ENCODE assay signal across 9 cellular contexts in genomic region chr18:26574958-26575864, GRCh38. TPM values are rescaled to one million over a fixed set of nuclear protein-coding genes. Genes with fewer than 3 reads are reported as not detected.
DNase-seq lines count a peak whose midpoint lies in the region; ATAC-seq, FAIRE-seq and TF ChIP-seq lines count a peak whose summit lies in the region.
"Had no signal": no experiment of that assay in that cellular context is flagged by ENCODE, and none has a peak within 500 bp of the region (broad histone marks: within the 10 kb centered on the region; RNA-seq: fewer than 3 reads in every experiment).

No MANE protein-coding gene starts in this region.

- TF ChIP-seq CTCF in astrocyte (IDR thresholded peaks at IDR 0.05; ENCODE audit: insufficient read depth, low read depth, low read length) = no peak

- peaks cover 2% of the 10 kb centered on the region for H3K9me3 Mint-ChIP-seq in astrocyte (ENCODE audit: unreplicated experiment)

- H3K27me3 Mint-ChIP-seq in astrocyte (ENCODE audit: low read depth, unreplicated experiment) = peaks cover 1% of the 10 kb centered on the region

- no peaks in the 10 kb centered on the region for H4K20me1 ChIP-seq in astrocyte (ENCODE audit: insufficient read depth, low read length)

- peaks cover 10% of the 10 kb centered on the region for H3K4me1 Mint-ChIP-seq in astrocyte (ENCODE audit: low read depth, unreplicated experiment)

- H3K4me2 ChIP-seq in astrocyte (ENCODE audit: low read length) = peak overlapping the region; percentile 92

- H3K4me3 ChIP-seq in astrocyte (ENCODE audit: insufficient read depth, low read depth, low read length) (peak overlapping the region; percentile 59), skeletal muscle cell (ENCODE audit: low read depth, low read length) (peak overlapping the region; percentile 55)

- peak; percentile 74 for DNase-seq in EH (ENCODE audit: low read depth)
- DNase-seq in LHCN-M2 (ENCODE audit: low read depth) = peak; percentile 17
- peak; percentile 71 for DNase-seq in astrocyte (ENCODE audit: low read depth)
- peak; percentile 23 for DNase-seq in iPS DF 19.7 (ENCODE audit: low read depth, low spot score)
- peak; percentile 43 for DNase-seq in skeletal muscle cell (ENCODE audit: low read depth)
- no peak for DNase-seq in NCI-H774 (lab: John Stamatoyannopoulos, UW)

- peaks cover 11% of the 10 kb centered on the region for H3K4me1 ChIP-seq in astrocyte (ENCODE audit: insufficient read depth, low read length)

- H3K27ac Mint-ChIP-seq in astrocyte (ENCODE audit: unreplicated experiment) = peak overlapping the region; percentile 89

- ATAC-seq in HG03442 (IDR thresholded peaks at IDR 0.05; ENCODE audit: unreplicated experiment) = no peak
- no peak for ATAC-seq in HG03457 (IDR thresholded peaks at IDR 0.05; ENCODE audit: unreplicated experiment)

- H3K9me3 ChIP-seq in astrocyte (ENCODE audit: insufficient read depth, low read depth, low read length) = no peaks in the 10 kb centered on the region

- no peaks in the 10 kb centered on the region for H3K36me3 ChIP-seq in astrocyte (ENCODE audit: insufficient read depth, low read length)

- H3K9ac ChIP-seq in astrocyte (ENCODE audit: low read length) = peak overlapping the region; percentile 68

- no peak overlapping the region for H3K27ac ChIP-seq in astrocyte (ENCODE audit: low read depth, low read length)

- no peaks in the 10 kb centered on the region for H3K79me2 ChIP-seq in astrocyte (ENCODE audit: insufficient read depth, low read length)

- H3K27me3 ChIP-seq in astrocyte (ENCODE audit: insufficient read depth, low read length) = peaks cover 4% of the 10 kb centered on the region

- H3K4me3 Mint-ChIP-seq in astrocyte (ENCODE audit: unreplicated experiment) = peak overlapping the region; percentile 83

- peak overlapping the region; percentile 79 for H2AFZ ChIP-seq in astrocyte (ENCODE audit: low read depth, low read length)

- no peaks in the 10 kb centered on the region for H3K36me3 Mint-ChIP-seq in astrocyte (ENCODE audit: low read depth, unreplicated experiment)

- no peak for FAIRE-seq in astrocyte (lab: Jason Lieb, UNC)
- FAIRE-seq: TTC549 had no signal

RNA-seq across cellular contexts. Expression of gene KCTD1, which starts 26.9 kb away (rescaled TPM):
- total RNA-seq in LHCN-M2 (2014; rRNA removed) (9.9 and 13.7 TPM in 2 replicates), astrocyte (27.0 and 31.8 TPM in 2 replicates)
- polyA plus RNA-seq in LHCN-M2 (2012) = 6.8 TPM
